ENCODE assay signal across 8 cellular contexts in genomic region chr1:42173155-42173933, GRCh38. TPM values are rescaled to one million over a fixed set of nuclear protein-coding genes. Genes with fewer than 3 reads are reported as not detected.
A peak's percentile ranks its signal among the peaks of the same experiment; 100 is the strongest.
DNase-seq lines count a peak whose midpoint lies in the region; ATAC-seq, FAIRE-seq and TF ChIP-seq lines count a peak whose summit lies in the region.

No MANE protein-coding gene starts in this region.

- intact Hi-C loops in pancreas (cut with DNase I), result loop anchor here in 1 of 3 donors (10.0 kb wide), 1 partner anchor 161 kb away; the partner anchor contains the start of gene FOXJ3

- TF ChIP-seq CTCF in D721Med (IDR thresholded peaks at IDR 0.05; ENCODE audit: insufficient read depth, missing control alignments), result peak; percentile 75
- TF ChIP-seq CTCF in KMS-11 (conservative IDR thresholded peaks at IDR 0.05; ENCODE audit: low read depth, low read length), result peak; percentile 98
- peak; percentile 88 to 97 (median 92) for TF ChIP-seq CTCF in pancreas (IDR thresholded peaks at IDR 0.05)
- peak; percentile 87 to 96 (median 93) for TF ChIP-seq CTCF in tibial nerve (IDR thresholded peaks at IDR 0.05)

- H3K4me1 ChIP-seq in KMS-11 (ENCODE audit: low read depth, poor library complexity, severe bottlenecking) (no peaks in the 10 kb centered on the region), pancreas (peaks cover 15 to 27% (median 21%) of the 10 kb centered on the region in 3 donors), tibial nerve (peaks cover 0 to 55% (median 11%) of the 10 kb centered on the region in 4 donors)

- TF ChIP-seq POLR2A in tibial nerve (IDR thresholded peaks at IDR 0.05), result no peak

- no peaks in the 10 kb centered on the region for H4K20me1 ChIP-seq in KMS-11 (ENCODE audit: insufficient read depth)

- no peaks in the 10 kb centered on the region for H3K27me3 ChIP-seq in KMS-11 (ENCODE audit: insufficient read depth, low read depth)
- H3K27me3 ChIP-seq in pancreas, result no peaks in the 10 kb centered on the region
- no peaks in the 10 kb centered on the region for H3K27me3 ChIP-seq in tibial nerve

- ATAC-seq in pancreas, result peak; percentile 65 to 83 (median 80)
- ATAC-seq in HG03457 (IDR thresholded peaks at IDR 0.05; ENCODE audit: unreplicated experiment), result no peak

- FAIRE-seq in D721Med (lab: Jason Lieb, UNC), result no peak
- no peak for FAIRE-seq in pancreas (lab: Jason Lieb, UNC)

- no peak overlapping the region for H2AFZ ChIP-seq in KMS-11 (ENCODE audit: low read depth)

- TF ChIP-seq EP300 in tibial nerve (IDR thresholded peaks at IDR 0.05), result no peak

- 34 to 38% methylated on average over 9 of the region's 9 CpGs for WGBS in pancreas, 2 donors
- 25 to 38% methylated on average over 9 of the region's 9 CpGs for WGBS in tibial nerve, 2 donors

- DNase-seq in D721Med (ENCODE audit: insufficient read length, low spot score) (no peak), SK-N-DZ (ENCODE audit: low spot score) (peak; percentile 47), activated gamma-delta T cell (lab: John Stamatoyannopoulos, UW) (peak; percentile 26), globus pallidus (ENCODE audit: low spot score) (peak; percentile 50), pancreas (peak in 5 of 6 donors; percentile 40 to 85 (median 69)), tibial nerve (ENCODE audit: low spot score in 2 of 2) (peak; percentile 26 to 39)

- H3K4me2 ChIP-seq in KMS-11, result no peak overlapping the region

- no peaks in the 10 kb centered on the region for H3K79me2 ChIP-seq in KMS-11 (ENCODE audit: insufficient read depth, low read depth)

- H3K27ac ChIP-seq in KMS-11 (no peak overlapping the region), pancreas (peak overlapping the region in 3 of 4 donors; percentile 57 to 63 (median 57)), tibial nerve (no peak overlapping the region)

- H3K9ac ChIP-seq in KMS-11, result no peak overlapping the region

- H3K9me3 ChIP-seq in pancreas, result no peaks in the 10 kb centered on the region
- no peaks in the 10 kb centered on the region for H3K9me3 ChIP-seq in tibial nerve

- H3K4me3 ChIP-seq in KMS-11 (IDR thresholded peaks at IDR 0.05; ENCODE audit: insufficient read depth, low read depth, low read length) (no peak overlapping the region), pancreas (no peak overlapping the region), tibial nerve (no peak overlapping the region)

- H3K36me3 ChIP-seq in KMS-11 (ENCODE audit: insufficient read depth), result no peaks in the 10 kb centered on the region
- no peaks in the 10 kb centered on the region for H3K36me3 ChIP-seq in pancreas
- no peaks in the 10 kb centered on the region for H3K36me3 ChIP-seq in tibial nerve

RNA-seq across cellular contexts. Expression of gene GUCA2A, which starts 8.8 kb away (rescaled TPM):
- not detected in 2 replicates for polyA plus RNA-seq in SK-N-DZ (2014; cell fraction: cytosol; rRNA removed)
- not detected in 2 replicates for polyA plus RNA-seq in SK-N-DZ (2014; cell fraction: nucleus; rRNA removed)
- total RNA-seq in pancreas, result 1 to 10 TPM in 2 of 6 donors, under 1 TPM in 3, not detected in 1; 0.55 to 1.4 (median 0.69) TPM
- 1 to 10 TPM; 1.8 to 3.4 TPM for polyA plus RNA-seq in pancreas
- not detected for total RNA-seq in tibial nerve

RNA-seq across cellular contexts. Expression of gene GUCA2B, which starts 20.1 kb away (rescaled TPM):
- not detected in 2 replicates for polyA plus RNA-seq in SK-N-DZ (2014; cell fraction: cytosol; rRNA removed)
- polyA plus RNA-seq in SK-N-DZ (2014; cell fraction: nucleus; rRNA removed), result not detected in 2 replicates
- total RNA-seq in pancreas (1 to 10 TPM in 1 of 6 donors, under 1 TPM in 2, not detected in 3; 0.37 to 1.4 (median 0.38) TPM), tibial nerve (not detected)
- polyA plus RNA-seq in pancreas, result under 1 TPM; 0.68 to 0.80 TPM

Comparison
In these comparisons a context has a peak if more than half of its experiments do, and no peak if none do; other contexts are left out.
1. H3K27ac ChIP-seq: peak in pancreas (3 of 4); none in KMS-11 (single experiment) and tibial nerve (0 of 4).
2. Peak in every context shown above with its lines, with median percentiles within 50 percentile points of each other: CTCF ChIP-seq.